In the genomic region with DNA sequence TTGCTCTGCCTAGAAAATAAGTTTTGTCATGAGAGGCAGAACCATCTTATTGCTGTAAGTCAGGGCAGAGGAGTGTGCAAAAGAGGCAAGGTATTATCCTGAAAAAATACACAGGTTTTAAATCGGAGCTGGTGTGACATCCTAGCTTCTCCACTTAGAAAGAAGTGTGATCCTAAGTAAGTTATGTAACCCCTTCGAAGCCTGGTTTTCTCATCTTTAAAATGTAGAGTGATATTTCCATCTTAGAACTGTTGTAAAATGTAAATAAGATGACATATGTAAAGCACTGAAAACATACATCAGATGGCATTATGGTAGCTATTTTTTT, we compare ENCODE assay signal across 11 cellular contexts.
DNase-seq lines count a peak whose midpoint lies in the region; ATAC-seq and TF ChIP-seq lines count a peak whose summit lies in the region.
"Had no signal": no experiment of that assay in that cellular context is flagged by ENCODE, and none has a peak within 500 bp of the region (broad histone marks: within the 10 kb centered on the region; RNA-seq: fewer than 3 reads in every experiment).

No MANE protein-coding gene starts in this region.

- no peak for TF ChIP-seq POLR2A in esophagus muscularis mucosa (IDR thresholded peaks at IDR 0.05; ENCODE audit: low read depth)
- TF ChIP-seq POLR2A in vagina (IDR thresholded peaks at IDR 0.05) = no peak

- H3K27me3 ChIP-seq in left ventricle myocardium inferior (ENCODE audit: low read depth) = no peaks in the 10 kb centered on the region
- H3K27me3 ChIP-seq in esophagus muscularis mucosa = no peaks in the 10 kb centered on the region
- H3K27me3 ChIP-seq in psoas muscle (ENCODE audit: insufficient read depth in 3 of 3, low read length in 2 of 3) = no peaks in the 10 kb centered on the region
- H3K27me3 ChIP-seq in vagina = no peaks in the 10 kb centered on the region

- ATAC-seq in psoas muscle = no peak
- ATAC-seq: activated T-cell treated with anti-CD3 and anti-CD28 coated beads, Interleukin-2, amount 50 U/mL, for 72 hours had no signal

- H3K36me3 ChIP-seq in left ventricle myocardium inferior = no peaks in the 10 kb centered on the region
- no peaks in the 10 kb centered on the region for H3K36me3 ChIP-seq in esophagus muscularis mucosa
- no peaks in the 10 kb centered on the region for H3K36me3 ChIP-seq in psoas muscle (ENCODE audit: insufficient read depth in 1 of 2, low read depth in 1 of 2)
- no peaks in the 10 kb centered on the region for H3K36me3 ChIP-seq in vagina

- TF ChIP-seq EP300 in esophagus muscularis mucosa (IDR thresholded peaks at IDR 0.05) = no peak

- H3K27ac ChIP-seq in left ventricle myocardium inferior (replicated peaks) (peak overlapping the region; percentile 97), esophagus muscularis mucosa (replicated peaks in 1 of 4) (peak overlapping the region; percentile 77 to 91 (median 84)), psoas muscle (peak overlapping the region; percentile 96), vagina (peak overlapping the region; percentile 90)
- H3K27ac ChIP-seq: A549 had no signal

- H3K4me3 ChIP-seq in left ventricle myocardium inferior (no peak overlapping the region), esophagus muscularis mucosa (no peak overlapping the region), psoas muscle (no peak overlapping the region), vagina (no peak overlapping the region)
- H3K4me3 ChIP-seq: A549 had no signal

- H3K4me1 ChIP-seq in left ventricle myocardium inferior = peaks cover 57% of the 10 kb centered on the region
- H3K4me1 ChIP-seq in esophagus muscularis mucosa = peaks cover 29 to 30% (median 30%) of the 10 kb centered on the region in 4 donors
- H3K4me1 ChIP-seq in psoas muscle = peaks cover 44% of the 10 kb centered on the region
- peaks cover 30% of the 10 kb centered on the region for H3K4me1 ChIP-seq in vagina
- H3K4me1 ChIP-seq: A549 had no signal

- no peak for TF ChIP-seq CTCF in left ventricle myocardium inferior (IDR thresholded peaks at IDR 0.05; ENCODE audit: borderline replicate concordance)
- no peak for TF ChIP-seq CTCF in esophagus muscularis mucosa (IDR thresholded peaks at IDR 0.05)
- TF ChIP-seq CTCF in psoas muscle (IDR thresholded peaks at IDR 0.05) = no peak
- no peak for TF ChIP-seq CTCF in vagina (IDR thresholded peaks at IDR 0.05)

- H3K9me3 ChIP-seq in left ventricle myocardium inferior (replicated peaks) (no peaks in the 10 kb centered on the region), esophagus muscularis mucosa (no peaks in the 10 kb centered on the region), psoas muscle (no peaks in the 10 kb centered on the region), vagina (no peaks in the 10 kb centered on the region)

- intact Hi-C loops in left ventricle myocardium inferior (cut with micrococcal nuclease) = no loop called here
- intact Hi-C loops in cardiac septum (cut with DNase I) = loop anchor here (2.0 to 10.0 kb wide), 2 partner anchors 65 to 519 kb away; a partner anchor contains a TSS
- intact Hi-C loops in esophagus muscularis mucosa (cut with DNase I) = no loop called here
- intact Hi-C loops in psoas muscle (cut with DNase I) = loop anchor here (2.0 to 10.0 kb wide), 2 partner anchors 65 to 649 kb away; a partner anchor contains a TSS
- intact Hi-C loops in vagina (cut with DNase I) = no loop called here

- DNase-seq in left ventricle myocardium inferior = no peak
- DNase-seq in cardiac septum (ENCODE audit: low spot score) = no peak
- DNase-seq in esophagus muscularis mucosa (ENCODE audit: extremely low spot score) = no peak
- DNase-seq in psoas muscle = no peak
- DNase-seq in vagina (ENCODE audit: extremely low spot score in 2 of 2) = no peak
- DNase-seq in NCI-H2029 treated with DMSO at 0.1 percent for 48 hours (lab: John Stamatoyannopoulos, UW) = no peak
- no peak for DNase-seq in activated naive CD4-positive, alpha-beta T cell treated with anti-CD3 and anti-CD28 coated beads, Interleukin-2, amount 50 U/mL, for 16 hours
- DNase-seq in RKO (ENCODE audit: low spot score) = no peak
- DNase-seq: activated CD4-positive, alpha-beta memory T cell treated with anti-CD3 and anti-CD28 coated beads for 36 hours; activated T-cell treated with anti-CD3 and anti-CD28 coated beads, Interleukin-2, amount 50 U/mL, for 72 hours had no signal

- 80% methylated on average over 2 of the region's 2 CpGs for WGBS in esophagus muscularis mucosa
- whole genome bisulfite sequencing in psoas muscle, 3 donors = 46 to 70% (median 48%) methylated on average over 2 of the region's 2 CpGs

Comparison
In these comparisons a context has a peak if more than half of its experiments do, and no peak if none do; other contexts are left out.
1. intact Hi-C loops: an anchor here in cardiac septum (2.0 to 10.0 kb wide) and psoas muscle (2.0 to 10.0 kb wide); none called in left ventricle myocardium inferior, esophagus muscularis mucosa and vagina.